ENCODE assay signal across 15 cellular contexts in the genomic region with DNA sequence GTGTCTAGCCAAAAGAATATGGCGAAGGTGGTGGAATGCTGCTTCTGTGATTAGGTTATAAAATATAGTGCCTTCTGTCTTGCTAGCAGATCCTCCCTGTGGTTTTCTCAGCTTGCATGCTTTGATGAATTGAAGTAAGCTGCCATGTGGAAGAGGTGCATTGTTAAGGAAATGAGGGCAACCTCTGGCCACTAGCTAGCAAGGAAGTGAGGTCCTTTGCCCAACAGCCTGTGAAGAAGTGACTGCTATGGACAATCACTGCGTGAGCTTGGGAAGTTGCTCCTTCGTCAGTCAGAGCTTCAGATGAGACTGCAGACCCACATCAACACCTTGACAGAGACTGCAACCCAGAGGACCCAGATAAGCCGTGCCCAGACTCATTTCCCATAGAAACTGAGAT.
DNase-seq lines count a peak whose midpoint lies in the region; ATAC-seq and TF ChIP-seq lines count a peak whose summit lies in the region.
"Had no signal": no experiment of that assay in that cellular context is flagged by ENCODE, and none has a peak within 500 bp of the region (broad histone marks: within the 10 kb centered on the region; RNA-seq: fewer than 3 reads in every experiment).

No MANE protein-coding gene starts in this region.

- peak overlapping the region in 1 of 11 experiments; percentile 13; a peak in 1 of 22 replicates for H3K27ac ChIP-seq in BLaER1 treated with 17β-estradiol and CSF1 and Interleukin-3, amounts not matched to agents 10 nM and 100 nM
- H3K27ac ChIP-seq in KMS-11 (peak overlapping the region; percentile 54), endodermal cell (ENCODE audit: low read depth, low read length) (no peak overlapping the region)
- H3K27ac ChIP-seq: GM23248 had no signal

- no peaks in the 10 kb centered on the region for H3K27me3 ChIP-seq in BLaER1 treated with 17β-estradiol and CSF1 and Interleukin-3, amounts not matched to agents 10 nM and 100 nM
- H3K27me3 ChIP-seq in KMS-11 (ENCODE audit: insufficient read depth, low read depth) = no peaks in the 10 kb centered on the region
- H3K27me3 ChIP-seq in endodermal cell (ENCODE audit: control insufficient read depth, insufficient read depth, low read length, poor library complexity, severe bottlenecking) = no peaks in the 10 kb centered on the region

- no peak overlapping the region for H3K4me3 ChIP-seq in BLaER1 treated with 17β-estradiol and CSF1 and Interleukin-3, amounts not matched to agents 10 nM and 100 nM
- H3K4me3 ChIP-seq in KMS-11 (IDR thresholded peaks at IDR 0.05; ENCODE audit: insufficient read depth, low read depth, low read length) (no peak overlapping the region), endodermal cell (ENCODE audit: low read length) (no peak overlapping the region)
- H3K4me3 ChIP-seq: GM23248 had no signal

- H3K4me2 ChIP-seq in BLaER1 treated with 17β-estradiol and CSF1 and Interleukin-3, amounts not matched to agents 10 nM and 100 nM = peak overlapping the region in 7 of 11 experiments; percentile 35 to 66 (median 61); a peak in 12 of 22 replicates
- peak overlapping the region; percentile 72 for H3K4me2 ChIP-seq in KMS-11

- H2AFZ ChIP-seq in KMS-11 (ENCODE audit: low read depth) = peak overlapping the region; percentile 30; the same call in 1 of the 2 replicates
- H2AFZ ChIP-seq: GM23248 had no signal

- H3K36me3 Mint-ChIP-seq in endodermal cell (ENCODE audit: low read depth) = no peaks in the 10 kb centered on the region
- H3K36me3 Mint-ChIP-seq: CD14-positive monocyte had no signal

- no peak overlapping the region for H3K27ac Mint-ChIP-seq in endodermal cell
- H3K27ac Mint-ChIP-seq: CD14-positive monocyte had no signal

- peak; percentile 76 for DNase-seq in endodermal cell
- DNase-seq in left kidney (ENCODE audit: low read depth, low spot score) = peak; percentile 3
- no peak for DNase-seq in GM19238 (ENCODE audit: insufficient read length, low spot score)
- no peak for DNase-seq in SHP77 (lab: John Stamatoyannopoulos, UW)
- DNase-seq in NCI-H2029 (lab: John Stamatoyannopoulos, UW) = no peak
- DNase-seq: DMS79, GM23248, NCI-H1930, NCI-H2171 treated with DMSO at 0.1 percent for 48 hours, NCI-H524 treated with DMSO at 0.1 percent for 48 hours, OCI-M1 had no signal

- no peak for TF ChIP-seq CTCF in KMS-11 (conservative IDR thresholded peaks at IDR 0.05; ENCODE audit: low read depth, low read length)
- TF ChIP-seq CTCF in endodermal cell (conservative IDR thresholded peaks at IDR 0.05) = no peak

- peaks cover 0 to 24% (median 18%) of the 10 kb centered on the region in 10 experiments; a peak in 17 of 20 replicates for H3K4me1 ChIP-seq in BLaER1 treated with 17β-estradiol and CSF1 and Interleukin-3, amounts not matched to agents 10 nM and 100 nM
- H3K4me1 ChIP-seq in KMS-11 (ENCODE audit: low read depth, poor library complexity, severe bottlenecking) (peaks cover 70% of the 10 kb centered on the region), endodermal cell (ENCODE audit: control insufficient read depth, insufficient read depth, low read length) (no peaks in the 10 kb centered on the region)

- peaks cover 0 to 2% (median 0%) of the 10 kb centered on the region in 11 experiments; a peak in 1 of 22 replicates for H3K9me3 ChIP-seq in BLaER1 treated with 17β-estradiol and CSF1 and Interleukin-3, amounts not matched to agents 10 nM and 100 nM (replicated peaks in 1 of 11)
- H3K9me3 ChIP-seq in endodermal cell (ENCODE audit: control insufficient read depth, low read length) = peaks cover 8% of the 10 kb centered on the region

- H4K20me1 ChIP-seq in BLaER1 treated with 17β-estradiol and CSF1 and Interleukin-3, amounts not matched to agents 10 nM and 100 nM = no peaks in the 10 kb centered on the region
- H4K20me1 ChIP-seq in KMS-11 (ENCODE audit: insufficient read depth) = no peaks in the 10 kb centered on the region

- 8 to 61% methylated on average over 2 to 4 of the region's 4 CpGs for WGBS in endodermal cell (ENCODE audit: insufficient coverage in 1 of 2, insufficient read length in 1 of 2), 2 experiments

- H3K27me3 Mint-ChIP-seq in endodermal cell (ENCODE audit: insufficient read depth) = peaks cover 29% of the 10 kb centered on the region

- peaks cover 6% of the 10 kb centered on the region for H3K4me1 Mint-ChIP-seq in endodermal cell
- H3K4me1 Mint-ChIP-seq: CD14-positive monocyte had no signal

- no peak overlapping the region for H3K4me3 Mint-ChIP-seq in endodermal cell
- H3K4me3 Mint-ChIP-seq: CD14-positive monocyte had no signal

- H3K36me3 ChIP-seq in BLaER1 treated with 17β-estradiol and CSF1 and Interleukin-3, amounts not matched to agents 10 nM and 100 nM = no peaks in the 10 kb centered on the region
- H3K36me3 ChIP-seq in KMS-11 (ENCODE audit: insufficient read depth) (no peaks in the 10 kb centered on the region), endodermal cell (ENCODE audit: control insufficient read depth, insufficient read depth, low read length) (no peaks in the 10 kb centered on the region)

- ATAC-seq in HG02970 (IDR thresholded peaks at IDR 0.05; ENCODE audit: low FRiP score, unreplicated experiment) = no peak

- no peaks in the 10 kb centered on the region for H3K79me2 ChIP-seq in KMS-11 (ENCODE audit: insufficient read depth, low read depth)

- H3K9me3 Mint-ChIP-seq in endodermal cell = peaks cover 2% of the 10 kb centered on the region

- no peak overlapping the region for H3K9ac ChIP-seq in BLaER1 treated with 17β-estradiol and CSF1 and Interleukin-3, amounts not matched to agents 10 nM and 100 nM
- no peak overlapping the region; the same call in 1 of the 2 replicates for H3K9ac ChIP-seq in KMS-11
- H3K9ac ChIP-seq in endodermal cell (ENCODE audit: extremely low read depth, low read length, poor library complexity, severe bottlenecking) = no peak overlapping the region
- H3K9ac ChIP-seq: GM23248 had no signal

Comparison
In these comparisons a context has a peak if more than half of its experiments do, and no peak if none do; other contexts are left out.
1. DNase-seq: peak in endodermal cell (single experiment) and left kidney (single experiment); none in GM19238 (single experiment), SHP77 (0 of 2) and NCI-H2029 (single experiment).